2 cellular contexts compared by ENCODE assay signal in the genomic region with DNA sequence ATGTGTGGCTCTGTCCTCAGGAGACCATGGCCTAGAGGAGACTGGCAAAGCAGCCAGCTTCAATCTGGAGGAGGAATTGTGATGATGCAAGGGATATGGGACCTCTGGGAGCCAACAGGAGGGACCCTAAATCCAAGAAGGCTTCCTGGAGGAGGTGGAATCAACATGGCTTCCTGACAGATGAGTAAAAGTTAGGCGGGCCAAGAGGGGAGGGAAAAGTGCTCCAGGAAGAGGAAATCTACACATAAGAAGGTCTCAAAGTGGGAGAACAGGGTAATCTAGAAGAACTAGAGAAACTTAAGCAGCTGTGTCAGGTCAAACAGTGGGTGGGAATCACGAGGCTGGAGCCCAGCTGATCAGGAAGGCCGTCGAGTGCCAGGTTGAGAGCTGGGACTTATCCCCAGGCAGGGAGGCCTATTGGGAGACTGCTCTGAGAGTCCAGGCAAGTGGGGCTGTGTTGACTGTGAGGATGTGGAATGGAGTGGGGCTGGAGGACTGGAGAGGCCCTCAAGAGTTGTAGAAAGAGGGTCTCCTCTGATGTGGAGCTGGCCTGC.
A peak's percentile ranks its signal among the peaks of the same experiment; 100 is the strongest.
TF ChIP-seq lines count a peak whose summit lies in the region.

No MANE protein-coding gene starts in this region.

TF ChIP-seq in HCT116, 20 proteins besides CTCF, POLR2A, EP300 and RAD21 (continued from another document):
- TF ChIP-seq POLR2AphosphoS5 (IDR thresholded peaks at IDR 0.05; ENCODE audit: low read depth, low read length), result peak; percentile 61; the same call in 1 of the 2 replicates
- TF ChIP-seq EZH2 (IDR thresholded peaks at IDR 0.05), result no peak
- no peak for TF ChIP-seq ZNF274 (IDR thresholded peaks at IDR 0.05; ENCODE audit: low read depth, low read length)
- TF ChIP-seq CEBPB (IDR thresholded peaks at IDR 0.05; ENCODE audit: low read depth), result no peak
- TF ChIP-seq, protein P1, sequence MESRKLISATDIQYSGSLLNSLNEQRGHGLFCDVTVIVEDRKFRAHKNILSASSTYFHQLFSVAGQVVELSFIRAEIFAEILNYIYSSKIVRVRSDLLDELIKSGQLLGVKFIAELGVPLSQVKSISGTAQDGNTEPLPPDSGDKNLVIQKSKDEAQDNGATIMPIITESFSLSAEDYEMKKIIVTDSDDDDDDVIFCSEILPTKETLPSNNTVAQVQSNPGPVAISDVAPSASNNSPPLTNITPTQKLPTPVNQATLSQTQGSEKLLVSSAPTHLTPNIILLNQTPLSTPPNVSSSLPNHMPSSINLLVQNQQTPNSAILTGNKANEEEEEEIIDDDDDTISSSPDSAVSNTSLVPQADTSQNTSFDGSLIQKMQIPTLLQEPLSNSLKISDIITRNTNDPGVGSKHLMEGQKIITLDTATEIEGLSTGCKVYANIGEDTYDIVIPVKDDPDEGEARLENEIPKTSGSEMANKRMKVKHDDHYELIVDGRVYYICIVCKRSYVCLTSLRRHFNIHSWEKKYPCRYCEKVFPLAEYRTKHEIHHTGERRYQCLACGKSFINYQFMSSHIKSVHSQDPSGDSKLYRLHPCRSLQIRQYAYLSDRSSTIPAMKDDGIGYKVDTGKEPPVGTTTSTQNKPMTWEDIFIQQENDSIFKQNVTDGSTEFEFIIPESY (IDR thresholded peaks at IDR 0.05; ENCODE audit: extremely low read depth, insufficient replicate concordance, low read length), result no peak
- TF ChIP-seq YY1 (IDR thresholded peaks at IDR 0.05; ENCODE audit: extremely low read depth, insufficient replicate concordance, low read depth, low read length), result peak; percentile 80
- no peak for TF ChIP-seq CBX3 (IDR thresholded peaks at IDR 0.05; ENCODE audit: low read depth)
- no peak for TF ChIP-seq EZH2phosphoT487 (IDR thresholded peaks at IDR 0.05; ENCODE audit: borderline replicate concordance)

TF ChIP-seq in WTC11, 78 proteins besides CTCF, POLR2A, EP300 and RAD21:
- TF ChIP-seq, protein P2, sequence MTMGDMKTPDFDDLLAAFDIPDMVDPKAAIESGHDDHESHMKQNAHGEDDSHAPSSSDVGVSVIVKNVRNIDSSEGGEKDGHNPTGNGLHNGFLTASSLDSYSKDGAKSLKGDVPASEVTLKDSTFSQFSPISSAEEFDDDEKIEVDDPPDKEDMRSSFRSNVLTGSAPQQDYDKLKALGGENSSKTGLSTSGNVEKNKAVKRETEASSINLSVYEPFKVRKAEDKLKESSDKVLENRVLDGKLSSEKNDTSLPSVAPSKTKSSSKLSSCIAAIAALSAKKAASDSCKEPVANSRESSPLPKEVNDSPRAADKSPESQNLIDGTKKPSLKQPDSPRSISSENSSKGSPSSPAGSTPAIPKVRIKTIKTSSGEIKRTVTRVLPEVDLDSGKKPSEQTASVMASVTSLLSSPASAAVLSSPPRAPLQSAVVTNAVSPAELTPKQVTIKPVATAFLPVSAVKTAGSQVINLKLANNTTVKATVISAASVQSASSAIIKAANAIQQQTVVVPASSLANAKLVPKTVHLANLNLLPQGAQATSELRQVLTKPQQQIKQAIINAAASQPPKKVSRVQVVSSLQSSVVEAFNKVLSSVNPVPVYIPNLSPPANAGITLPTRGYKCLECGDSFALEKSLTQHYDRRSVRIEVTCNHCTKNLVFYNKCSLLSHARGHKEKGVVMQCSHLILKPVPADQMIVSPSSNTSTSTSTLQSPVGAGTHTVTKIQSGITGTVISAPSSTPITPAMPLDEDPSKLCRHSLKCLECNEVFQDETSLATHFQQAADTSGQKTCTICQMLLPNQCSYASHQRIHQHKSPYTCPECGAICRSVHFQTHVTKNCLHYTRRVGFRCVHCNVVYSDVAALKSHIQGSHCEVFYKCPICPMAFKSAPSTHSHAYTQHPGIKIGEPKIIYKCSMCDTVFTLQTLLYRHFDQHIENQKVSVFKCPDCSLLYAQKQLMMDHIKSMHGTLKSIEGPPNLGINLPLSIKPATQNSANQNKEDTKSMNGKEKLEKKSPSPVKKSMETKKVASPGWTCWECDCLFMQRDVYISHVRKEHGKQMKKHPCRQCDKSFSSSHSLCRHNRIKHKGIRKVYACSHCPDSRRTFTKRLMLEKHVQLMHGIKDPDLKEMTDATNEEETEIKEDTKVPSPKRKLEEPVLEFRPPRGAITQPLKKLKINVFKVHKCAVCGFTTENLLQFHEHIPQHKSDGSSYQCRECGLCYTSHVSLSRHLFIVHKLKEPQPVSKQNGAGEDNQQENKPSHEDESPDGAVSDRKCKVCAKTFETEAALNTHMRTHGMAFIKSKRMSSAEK (CRISPR knock-in tag; IDR thresholded peaks at IDR 0.05; ENCODE audit: borderline replicate concordance), result no peak
- TF ChIP-seq SMAD4 (CRISPR knock-in tag; IDR thresholded peaks at IDR 0.05) (no peak), CREM (CRISPR knock-in tag; IDR thresholded peaks at IDR 0.05) (no peak), NFE2L1 (CRISPR knock-in tag; IDR thresholded peaks at IDR 0.05) (no peak), TEAD4 (CRISPR knock-in tag; IDR thresholded peaks at IDR 0.05) (no peak), RELA (CRISPR knock-in tag; IDR thresholded peaks at IDR 0.05; ENCODE audit: borderline replicate concordance) (no peak), ZNF423 (CRISPR knock-in tag; IDR thresholded peaks at IDR 0.05) (no peak), FOXP1 (CRISPR knock-in tag; IDR thresholded peaks at IDR 0.05; ENCODE audit: borderline replicate concordance) (no peak), SMAD3 (CRISPR knock-in tag; IDR thresholded peaks at IDR 0.05; ENCODE audit: borderline replicate concordance) (no peak)
- TF ChIP-seq, protein P3, sequence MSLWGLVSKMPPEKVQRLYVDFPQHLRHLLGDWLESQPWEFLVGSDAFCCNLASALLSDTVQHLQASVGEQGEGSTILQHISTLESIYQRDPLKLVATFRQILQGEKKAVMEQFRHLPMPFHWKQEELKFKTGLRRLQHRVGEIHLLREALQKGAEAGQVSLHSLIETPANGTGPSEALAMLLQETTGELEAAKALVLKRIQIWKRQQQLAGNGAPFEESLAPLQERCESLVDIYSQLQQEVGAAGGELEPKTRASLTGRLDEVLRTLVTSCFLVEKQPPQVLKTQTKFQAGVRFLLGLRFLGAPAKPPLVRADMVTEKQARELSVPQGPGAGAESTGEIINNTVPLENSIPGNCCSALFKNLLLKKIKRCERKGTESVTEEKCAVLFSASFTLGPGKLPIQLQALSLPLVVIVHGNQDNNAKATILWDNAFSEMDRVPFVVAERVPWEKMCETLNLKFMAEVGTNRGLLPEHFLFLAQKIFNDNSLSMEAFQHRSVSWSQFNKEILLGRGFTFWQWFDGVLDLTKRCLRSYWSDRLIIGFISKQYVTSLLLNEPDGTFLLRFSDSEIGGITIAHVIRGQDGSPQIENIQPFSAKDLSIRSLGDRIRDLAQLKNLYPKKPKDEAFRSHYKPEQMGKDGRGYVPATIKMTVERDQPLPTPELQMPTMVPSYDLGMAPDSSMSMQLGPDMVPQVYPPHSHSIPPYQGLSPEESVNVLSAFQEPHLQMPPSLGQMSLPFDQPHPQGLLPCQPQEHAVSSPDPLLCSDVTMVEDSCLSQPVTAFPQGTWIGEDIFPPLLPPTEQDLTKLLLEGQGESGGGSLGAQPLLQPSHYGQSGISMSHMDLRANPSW (CRISPR knock-in tag; conservative IDR thresholded peaks at IDR 0.05; ENCODE audit: low read depth), result no peak
- TF ChIP-seq, protein P4, sequence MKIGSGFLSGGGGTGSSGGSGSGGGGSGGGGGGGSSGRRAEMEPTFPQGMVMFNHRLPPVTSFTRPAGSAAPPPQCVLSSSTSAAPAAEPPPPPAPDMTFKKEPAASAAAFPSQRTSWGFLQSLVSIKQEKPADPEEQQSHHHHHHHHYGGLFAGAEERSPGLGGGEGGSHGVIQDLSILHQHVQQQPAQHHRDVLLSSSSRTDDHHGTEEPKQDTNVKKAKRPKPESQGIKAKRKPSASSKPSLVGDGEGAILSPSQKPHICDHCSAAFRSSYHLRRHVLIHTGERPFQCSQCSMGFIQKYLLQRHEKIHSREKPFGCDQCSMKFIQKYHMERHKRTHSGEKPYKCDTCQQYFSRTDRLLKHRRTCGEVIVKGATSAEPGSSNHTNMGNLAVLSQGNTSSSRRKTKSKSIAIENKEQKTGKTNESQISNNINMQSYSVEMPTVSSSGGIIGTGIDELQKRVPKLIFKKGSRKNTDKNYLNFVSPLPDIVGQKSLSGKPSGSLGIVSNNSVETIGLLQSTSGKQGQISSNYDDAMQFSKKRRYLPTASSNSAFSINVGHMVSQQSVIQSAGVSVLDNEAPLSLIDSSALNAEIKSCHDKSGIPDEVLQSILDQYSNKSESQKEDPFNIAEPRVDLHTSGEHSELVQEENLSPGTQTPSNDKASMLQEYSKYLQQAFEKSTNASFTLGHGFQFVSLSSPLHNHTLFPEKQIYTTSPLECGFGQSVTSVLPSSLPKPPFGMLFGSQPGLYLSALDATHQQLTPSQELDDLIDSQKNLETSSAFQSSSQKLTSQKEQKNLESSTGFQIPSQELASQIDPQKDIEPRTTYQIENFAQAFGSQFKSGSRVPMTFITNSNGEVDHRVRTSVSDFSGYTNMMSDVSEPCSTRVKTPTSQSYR (CRISPR knock-in tag; IDR thresholded peaks at IDR 0.05), result no peak
- TF ChIP-seq, protein P5, sequence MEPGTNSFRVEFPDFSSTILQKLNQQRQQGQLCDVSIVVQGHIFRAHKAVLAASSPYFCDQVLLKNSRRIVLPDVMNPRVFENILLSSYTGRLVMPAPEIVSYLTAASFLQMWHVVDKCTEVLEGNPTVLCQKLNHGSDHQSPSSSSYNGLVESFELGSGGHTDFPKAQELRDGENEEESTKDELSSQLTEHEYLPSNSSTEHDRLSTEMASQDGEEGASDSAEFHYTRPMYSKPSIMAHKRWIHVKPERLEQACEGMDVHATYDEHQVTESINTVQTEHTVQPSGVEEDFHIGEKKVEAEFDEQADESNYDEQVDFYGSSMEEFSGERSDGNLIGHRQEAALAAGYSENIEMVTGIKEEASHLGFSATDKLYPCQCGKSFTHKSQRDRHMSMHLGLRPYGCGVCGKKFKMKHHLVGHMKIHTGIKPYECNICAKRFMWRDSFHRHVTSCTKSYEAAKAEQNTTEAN (CRISPR knock-in tag; IDR thresholded peaks at IDR 0.05), result no peak
- TF ChIP-seq, protein P6, sequence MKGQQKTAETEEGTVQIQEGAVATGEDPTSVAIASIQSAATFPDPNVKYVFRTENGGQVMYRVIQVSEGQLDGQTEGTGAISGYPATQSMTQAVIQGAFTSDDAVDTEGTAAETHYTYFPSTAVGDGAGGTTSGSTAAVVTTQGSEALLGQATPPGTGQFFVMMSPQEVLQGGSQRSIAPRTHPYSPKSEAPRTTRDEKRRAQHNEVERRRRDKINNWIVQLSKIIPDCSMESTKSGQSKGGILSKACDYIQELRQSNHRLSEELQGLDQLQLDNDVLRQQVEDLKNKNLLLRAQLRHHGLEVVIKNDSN (CRISPR knock-in tag; IDR thresholded peaks at IDR 0.05), result no peak
- TF ChIP-seq, protein P7, sequence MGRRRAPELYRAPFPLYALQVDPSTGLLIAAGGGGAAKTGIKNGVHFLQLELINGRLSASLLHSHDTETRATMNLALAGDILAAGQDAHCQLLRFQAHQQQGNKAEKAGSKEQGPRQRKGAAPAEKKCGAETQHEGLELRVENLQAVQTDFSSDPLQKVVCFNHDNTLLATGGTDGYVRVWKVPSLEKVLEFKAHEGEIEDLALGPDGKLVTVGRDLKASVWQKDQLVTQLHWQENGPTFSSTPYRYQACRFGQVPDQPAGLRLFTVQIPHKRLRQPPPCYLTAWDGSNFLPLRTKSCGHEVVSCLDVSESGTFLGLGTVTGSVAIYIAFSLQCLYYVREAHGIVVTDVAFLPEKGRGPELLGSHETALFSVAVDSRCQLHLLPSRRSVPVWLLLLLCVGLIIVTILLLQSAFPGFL (CRISPR knock-in tag; IDR thresholded peaks at IDR 0.05; ENCODE audit: borderline replicate concordance), result no peak
- TF ChIP-seq, protein P8, sequence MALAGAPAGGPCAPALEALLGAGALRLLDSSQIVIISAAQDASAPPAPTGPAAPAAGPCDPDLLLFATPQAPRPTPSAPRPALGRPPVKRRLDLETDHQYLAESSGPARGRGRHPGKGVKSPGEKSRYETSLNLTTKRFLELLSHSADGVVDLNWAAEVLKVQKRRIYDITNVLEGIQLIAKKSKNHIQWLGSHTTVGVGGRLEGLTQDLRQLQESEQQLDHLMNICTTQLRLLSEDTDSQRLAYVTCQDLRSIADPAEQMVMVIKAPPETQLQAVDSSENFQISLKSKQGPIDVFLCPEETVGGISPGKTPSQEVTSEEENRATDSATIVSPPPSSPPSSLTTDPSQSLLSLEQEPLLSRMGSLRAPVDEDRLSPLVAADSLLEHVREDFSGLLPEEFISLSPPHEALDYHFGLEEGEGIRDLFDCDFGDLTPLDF (CRISPR knock-in tag; IDR thresholded peaks at IDR 0.05), result no peak
- TF ChIP-seq, protein P9, sequence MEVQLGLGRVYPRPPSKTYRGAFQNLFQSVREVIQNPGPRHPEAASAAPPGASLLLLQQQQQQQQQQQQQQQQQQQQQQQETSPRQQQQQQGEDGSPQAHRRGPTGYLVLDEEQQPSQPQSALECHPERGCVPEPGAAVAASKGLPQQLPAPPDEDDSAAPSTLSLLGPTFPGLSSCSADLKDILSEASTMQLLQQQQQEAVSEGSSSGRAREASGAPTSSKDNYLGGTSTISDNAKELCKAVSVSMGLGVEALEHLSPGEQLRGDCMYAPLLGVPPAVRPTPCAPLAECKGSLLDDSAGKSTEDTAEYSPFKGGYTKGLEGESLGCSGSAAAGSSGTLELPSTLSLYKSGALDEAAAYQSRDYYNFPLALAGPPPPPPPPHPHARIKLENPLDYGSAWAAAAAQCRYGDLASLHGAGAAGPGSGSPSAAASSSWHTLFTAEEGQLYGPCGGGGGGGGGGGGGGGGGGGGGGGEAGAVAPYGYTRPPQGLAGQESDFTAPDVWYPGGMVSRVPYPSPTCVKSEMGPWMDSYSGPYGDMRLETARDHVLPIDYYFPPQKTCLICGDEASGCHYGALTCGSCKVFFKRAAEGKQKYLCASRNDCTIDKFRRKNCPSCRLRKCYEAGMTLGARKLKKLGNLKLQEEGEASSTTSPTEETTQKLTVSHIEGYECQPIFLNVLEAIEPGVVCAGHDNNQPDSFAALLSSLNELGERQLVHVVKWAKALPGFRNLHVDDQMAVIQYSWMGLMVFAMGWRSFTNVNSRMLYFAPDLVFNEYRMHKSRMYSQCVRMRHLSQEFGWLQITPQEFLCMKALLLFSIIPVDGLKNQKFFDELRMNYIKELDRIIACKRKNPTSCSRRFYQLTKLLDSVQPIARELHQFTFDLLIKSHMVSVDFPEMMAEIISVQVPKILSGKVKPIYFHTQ (CRISPR knock-in tag; IDR thresholded peaks at IDR 0.05), result no peak
- TF ChIP-seq, protein P10, sequence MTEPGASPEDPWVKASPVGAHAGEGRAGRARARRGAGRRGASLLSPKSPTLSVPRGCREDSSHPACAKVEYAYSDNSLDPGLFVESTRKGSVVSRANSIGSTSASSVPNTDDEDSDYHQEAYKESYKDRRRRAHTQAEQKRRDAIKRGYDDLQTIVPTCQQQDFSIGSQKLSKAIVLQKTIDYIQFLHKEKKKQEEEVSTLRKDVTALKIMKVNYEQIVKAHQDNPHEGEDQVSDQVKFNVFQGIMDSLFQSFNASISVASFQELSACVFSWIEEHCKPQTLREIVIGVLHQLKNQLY (CRISPR knock-in tag; IDR thresholded peaks at IDR 0.05), result no peak
- TF ChIP-seq, protein P11, sequence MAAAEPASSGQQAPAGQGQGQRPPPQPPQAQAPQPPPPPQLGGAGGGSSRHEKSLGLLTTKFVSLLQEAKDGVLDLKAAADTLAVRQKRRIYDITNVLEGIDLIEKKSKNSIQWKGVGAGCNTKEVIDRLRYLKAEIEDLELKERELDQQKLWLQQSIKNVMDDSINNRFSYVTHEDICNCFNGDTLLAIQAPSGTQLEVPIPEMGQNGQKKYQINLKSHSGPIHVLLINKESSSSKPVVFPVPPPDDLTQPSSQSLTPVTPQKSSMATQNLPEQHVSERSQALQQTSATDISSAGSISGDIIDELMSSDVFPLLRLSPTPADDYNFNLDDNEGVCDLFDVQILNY (CRISPR knock-in tag; IDR thresholded peaks at IDR 0.05), result no peak
TF ChIP-seq in WTC11: peak in this region for 0.
